Comparison of ENCODE assay signal across 25 cellular contexts in genomic region chrX:144627947-144628346, GRCh38.
DNase-seq lines count a peak whose midpoint lies in the region; ATAC-seq and TF ChIP-seq lines count a peak whose summit lies in the region.
"Had no signal": no experiment of that assay in that cellular context is flagged by ENCODE, and none has a peak within 500 bp of the region (broad histone marks: within the 10 kb centered on the region; RNA-seq: fewer than 3 reads in every experiment).

No MANE protein-coding gene starts in this region.

- ATAC-seq in PC-3 (no peak), HG03135 (IDR thresholded peaks at IDR 0.05; ENCODE audit: unreplicated experiment) (no peak), GM19035 (IDR thresholded peaks at IDR 0.05; ENCODE audit: unreplicated experiment) (no peak)
- ATAC-seq: HepG2 had no signal

- BruUV-seq in Calu3 (replicated peaks; lab: Mats Ljungman, UMichigan) (no TSS peak), PC-3 (replicated peaks; lab: Mats Ljungman, UMichigan) (no TSS peak), mammary epithelial cell (replicated peaks; lab: Mats Ljungman, UMichigan) (no TSS peak)

- H3K9ac ChIP-seq in PC-3 (ENCODE audit: low read length) (no peak overlapping the region), mammary epithelial cell (ENCODE audit: insufficient read depth, low read length) (no peak overlapping the region)
- H3K9ac ChIP-seq: BLaER1 treated with 17β-estradiol and CSF1 and Interleukin-3, amounts not matched to agents 10 nM and 100 nM had no signal

- H3K36me3 ChIP-seq in PC-3 (ENCODE audit: low read depth, low read length), result no peaks in the 10 kb centered on the region; the same call in 1 of the 2 replicates
- no peaks in the 10 kb centered on the region for H3K36me3 ChIP-seq in mammary epithelial cell (ENCODE audit: insufficient read depth, low read length)
- H3K36me3 ChIP-seq: BLaER1 treated with 17β-estradiol and CSF1 and Interleukin-3, amounts not matched to agents 10 nM and 100 nM had no signal

- intact Hi-C loops in Calu3 (cut with micrococcal nuclease; ENCODE audit: unreplicated experiment) (no loop called here), PC-3 (cut with micrococcal nuclease) (no loop called here), mammary epithelial cell (cut with micrococcal nuclease) (no loop called here)

- WGBS in mammary epithelial cell (ENCODE audit: low coverage, missing lambda C conversion rate), result 51% methylated on average over 3 of the region's 3 CpGs

- DNase-seq in Calu3 (peak; percentile 53), PC-3 (peak; percentile 28), mammary epithelial cell (peak; percentile 56), medulla oblongata (ENCODE audit: extremely low spot score) (peak; percentile 1), NCI-H1436 treated with DMSO at 0.1 percent for 48 hours (lab: John Stamatoyannopoulos, UW) (no peak), cerebellar cortex (ENCODE audit: low spot score) (no peak)
- DNase-seq: CD4-positive, alpha-beta T cell; GOT3; HCEC 1CT; Karpas-422; NCI-H1105 treated with DMSO at 0.1 percent for 48 hours; NCI-H2029; NCI-H446; NCI-H524 treated with DMSO at 0.1 percent for 48 hours; NCI-H774; NK-92 treated with Interleukin-12 subunit alpha and Interleukin-12 subunit beta, amount 100 ng/mL, for 24 hours; SHP77 treated with DMSO at 0.1 percent for 48 hours had no signal

- H4K20me1 ChIP-seq in PC-3 (ENCODE audit: low read length) (no peaks in the 10 kb centered on the region), mammary epithelial cell (ENCODE audit: insufficient read depth, low read length) (no peaks in the 10 kb centered on the region)
- H4K20me1 ChIP-seq: BLaER1 treated with 17β-estradiol and CSF1 and Interleukin-3, amounts not matched to agents 10 nM and 100 nM had no signal

- peaks cover 4% of the 10 kb centered on the region for H3K36me3 Mint-ChIP-seq in Calu3 (ENCODE audit: insufficient read depth, unreplicated experiment)

- H3K27me3 ChIP-seq in PC-3 (ENCODE audit: low read length), result no peaks in the 10 kb centered on the region
- H3K27me3 ChIP-seq in mammary epithelial cell (ENCODE audit: insufficient read depth, low read length), result no peaks in the 10 kb centered on the region

- no peaks in the 10 kb centered on the region for H3K27me3 Mint-ChIP-seq in Calu3 (ENCODE audit: unreplicated experiment)
- H3K27me3 Mint-ChIP-seq: CD4-positive, alpha-beta T cell had no signal

- in situ Hi-C loops in mammary epithelial cell (cut with MboI; ENCODE audit: low sequenced_read_pairs in 2 of 2), result no loop called here

- no peak overlapping the region for H3K4me3 Mint-ChIP-seq in Calu3 (ENCODE audit: low read depth, unreplicated experiment)
- H3K4me3 Mint-ChIP-seq: CD4-positive, alpha-beta T cell had no signal

- H3K9me3 Mint-ChIP-seq in Calu3 (ENCODE audit: low read depth, unreplicated experiment), result peaks cover 7% of the 10 kb centered on the region

- dilution Hi-C loops in mammary epithelial cell (cut with HindIII; ENCODE audit: low sequenced_read_pairs), result no loop called here

- H3K79me2 ChIP-seq in PC-3 (ENCODE audit: low read length) (no peaks in the 10 kb centered on the region), mammary epithelial cell (ENCODE audit: insufficient read depth, low read length) (no peaks in the 10 kb centered on the region)

- peaks cover 8% of the 10 kb centered on the region for H3K4me1 Mint-ChIP-seq in Calu3 (ENCODE audit: low read depth, unreplicated experiment)

- POLR2A ChIA-PET in PC-3 (lab: Charles Lee; ENCODE audit: unreplicated experiment), result no interaction called here

- no peaks in the 10 kb centered on the region for H3K9me3 ChIP-seq in PC-3 (ENCODE audit: low read length)
- peaks cover 6% of the 10 kb centered on the region for H3K9me3 ChIP-seq in mammary epithelial cell (replicated peaks; ENCODE audit: insufficient read depth, low read length)
- H3K9me3 ChIP-seq: BLaER1 treated with 17β-estradiol and CSF1 and Interleukin-3, amounts not matched to agents 10 nM and 100 nM had no signal

- CTCF ChIA-PET in Calu3 (lab: Charles Lee) (no interaction called here), PC-3 (lab: Charles Lee) (no interaction called here), mammary epithelial cell (lab: Charles Lee; ENCODE audit: low non-redundant PET) (no interaction called here)

- H3K4me3 ChIP-seq in PC-3 (ENCODE audit: low read length) (no peak overlapping the region), mammary epithelial cell (replicated peaks in 1 of 3; ENCODE audit: insufficient read depth in 1 of 3, low read depth in 2 of 3, low read length in 3 of 3) (no peak overlapping the region)
- H3K4me3 ChIP-seq: BLaER1 treated with 17β-estradiol and CSF1 and Interleukin-3, amounts not matched to agents 10 nM and 100 nM; SK-N-MC had no signal

- no peaks in the 10 kb centered on the region for H3K9me2 ChIP-seq in PC-3 (replicated peaks; ENCODE audit: low read length)

- peak overlapping the region; percentile 69 for H3K27ac Mint-ChIP-seq in Calu3 (ENCODE audit: unreplicated experiment)
- H3K27ac Mint-ChIP-seq: CD4-positive, alpha-beta T cell had no signal

- H3F3A ChIP-seq in PC-3 (ENCODE audit: low read length, unreplicated experiment), result no peaks in the 10 kb centered on the region

- no peak for TF ChIP-seq CTCF in Calu3 (IDR thresholded peaks at IDR 0.05; ENCODE audit: unreplicated experiment)
- TF ChIP-seq CTCF in PC-3 (conservative IDR thresholded peaks at IDR 0.05; ENCODE audit: low read depth, low read length), result no peak
- TF ChIP-seq CTCF in mammary epithelial cell (conservative IDR thresholded peaks at IDR 0.05 in 1 of 2, IDR thresholded peaks at IDR 0.05 in 1 of 2; ENCODE audit: extremely low read depth in 1 of 2, insufficient read depth in 1 of 2, low read depth in 1 of 2, low read length in 2 of 2), result no peak

- H2AFZ ChIP-seq in PC-3 (ENCODE audit: low read length), result no peak overlapping the region
- no peak overlapping the region for H2AFZ ChIP-seq in mammary epithelial cell (ENCODE audit: low read depth, low read length)

- H3K27ac ChIP-seq in PC-3 (ENCODE audit: low read length) (no peak overlapping the region), mammary epithelial cell (ENCODE audit: insufficient read depth, low read depth, low read length) (no peak overlapping the region)
- H3K27ac ChIP-seq: 22Rv1; BLaER1 treated with 17β-estradiol and CSF1 and Interleukin-3, amounts not matched to agents 10 nM and 100 nM; HL-60; RWPE1; SK-N-MC had no signal

- H3K4me2 ChIP-seq in PC-3 (ENCODE audit: low read length) (no peak overlapping the region), mammary epithelial cell (ENCODE audit: insufficient read depth, low read depth, low read length) (no peak overlapping the region)

- H3K4me1 ChIP-seq in PC-3 (ENCODE audit: insufficient read depth, low read length) (no peaks in the 10 kb centered on the region), mammary epithelial cell (ENCODE audit: insufficient read depth, low read length) (no peaks in the 10 kb centered on the region)
- H3K4me1 ChIP-seq: BLaER1 treated with 17β-estradiol and CSF1 and Interleukin-3, amounts not matched to agents 10 nM and 100 nM had no signal

Comparison
In these comparisons a context has a peak if more than half of its experiments do, and no peak if none do; other contexts are left out.
1. DNase-seq: peak in Calu3 (single experiment), PC-3 (single experiment), mammary epithelial cell (single experiment) and medulla oblongata (single experiment); none in NCI-H1436 treated with DMSO at 0.1 percent for 48 hours (single experiment) and cerebellar cortex (single experiment).